ENCODE assay signal across 19 cellular contexts in the genomic region with DNA sequence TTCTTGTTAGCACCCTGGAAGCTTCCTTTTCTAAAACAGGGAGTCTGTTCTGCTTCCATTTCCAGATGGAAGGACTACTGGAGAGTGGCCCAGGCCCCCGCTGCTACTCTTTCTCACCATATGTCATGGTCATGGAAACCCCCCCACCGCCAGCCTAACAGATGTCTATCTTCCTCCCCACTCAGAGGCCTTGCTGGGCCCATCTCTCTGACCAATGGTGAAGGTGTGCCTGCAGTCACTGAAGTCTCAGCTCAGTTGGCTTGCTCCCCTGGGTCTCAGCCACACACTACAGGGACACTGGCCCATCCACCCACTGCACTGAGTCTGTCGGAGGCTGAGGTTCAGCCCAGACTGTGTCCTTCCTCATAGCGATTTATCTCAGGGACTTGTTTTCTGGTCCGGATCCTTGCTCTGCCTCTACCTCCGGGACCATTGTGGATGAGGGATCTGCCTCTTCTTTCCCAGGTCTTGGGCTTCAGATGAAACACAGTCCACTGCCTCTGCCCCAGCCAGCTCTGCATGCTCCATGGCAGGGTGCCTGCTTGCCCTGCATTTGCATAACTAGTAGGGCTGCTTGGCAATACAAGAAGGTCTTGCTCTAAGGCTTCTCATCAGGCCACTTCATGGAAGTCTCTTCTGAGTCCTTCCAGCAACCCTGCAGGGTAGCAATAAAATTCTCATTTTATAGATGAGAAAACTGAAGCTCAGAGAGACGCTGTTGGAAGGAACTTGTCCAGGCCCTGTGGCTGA. TPM values are rescaled to one million over a fixed set of nuclear protein-coding genes. Genes with fewer than 3 reads are reported as not detected.
DNase-seq lines count a peak whose midpoint lies in the region; ATAC-seq and TF ChIP-seq lines count a peak whose summit lies in the region.
"Had no signal": no experiment of that assay in that cellular context is flagged by ENCODE, and none has a peak within 500 bp of the region (broad histone marks: within the 10 kb centered on the region; RNA-seq: fewer than 3 reads in every experiment).

No MANE protein-coding gene starts in this region.

- TF ChIP-seq POLR2A in lower leg skin (IDR thresholded peaks at IDR 0.05): no peak

- H3K36me3 ChIP-seq in upper lobe of right lung: no peaks in the 10 kb centered on the region

- H3K4me1 Mint-ChIP-seq in stimulated activated naive CD8-positive, alpha-beta T cell treated with anti-CD3 and anti-CD28 coated beads, Interleukin-15, amount 100 ng/mL, for 72 hours: no peaks in the 10 kb centered on the region
- no peaks in the 10 kb centered on the region for H3K4me1 Mint-ChIP-seq in chondrocyte (ENCODE audit: low read depth)
- H3K4me1 Mint-ChIP-seq: CD4-positive, alpha-beta memory T cell had no signal

- TF ChIP-seq CTCF in chondrocyte (IDR thresholded peaks at IDR 0.05) (no peak), upper lobe of right lung (IDR thresholded peaks at IDR 0.05) (no peak), lower leg skin (IDR thresholded peaks at IDR 0.05) (no peak)

- H3K4me3 ChIP-seq in upper lobe of right lung (no peak overlapping the region), lower leg skin (ENCODE audit: low read depth, poor library complexity, severe bottlenecking) (no peak overlapping the region)
- H3K4me3 ChIP-seq: A549 had no signal

- no peaks in the 10 kb centered on the region for H3K4me1 ChIP-seq in upper lobe of right lung
- H3K4me1 ChIP-seq: A549 had no signal

- H3K27ac Mint-ChIP-seq in stimulated activated naive CD8-positive, alpha-beta T cell treated with anti-CD3 and anti-CD28 coated beads, Interleukin-15, amount 100 ng/mL, for 72 hours: peak overlapping the region; percentile 16 to 91
- no peak overlapping the region for H3K27ac Mint-ChIP-seq in chondrocyte (ENCODE audit: unreplicated experiment)

- H3K27ac ChIP-seq in upper lobe of right lung: no peak overlapping the region
- H3K27ac ChIP-seq: A549 had no signal

- intact Hi-C loops in upper lobe of right lung (cut with DNase I): no loop called here
- intact Hi-C loops in lower leg skin (cut with DNase I; ENCODE audit: low total_unique reads): no loop called here

- WGBS in lower leg skin, 2 donors: 91 to 96% methylated on average over 7 of the region's 7 CpGs

- H3K9me3 ChIP-seq in upper lobe of right lung: no peaks in the 10 kb centered on the region
- H3K9me3 ChIP-seq: A549 had no signal

- H3K9me3 Mint-ChIP-seq in stimulated activated naive CD8-positive, alpha-beta T cell treated with anti-CD3 and anti-CD28 coated beads, Interleukin-15, amount 100 ng/mL, for 72 hours: no peaks in the 10 kb centered on the region
- H3K9me3 Mint-ChIP-seq in chondrocyte (ENCODE audit: low read depth): no peaks in the 10 kb centered on the region
- H3K9me3 Mint-ChIP-seq: CD4-positive, alpha-beta memory T cell had no signal

- peaks cover 5% of the 10 kb centered on the region for H3K36me3 Mint-ChIP-seq in chondrocyte (ENCODE audit: low read depth)

- no peaks in the 10 kb centered on the region for H3K27me3 Mint-ChIP-seq in stimulated activated naive CD8-positive, alpha-beta T cell treated with anti-CD3 and anti-CD28 coated beads, Interleukin-15, amount 100 ng/mL, for 72 hours
- peaks cover 11% of the 10 kb centered on the region for H3K27me3 Mint-ChIP-seq in chondrocyte (ENCODE audit: low read depth)
- H3K27me3 Mint-ChIP-seq: CD4-positive, alpha-beta memory T cell had no signal

- H3K27me3 ChIP-seq in upper lobe of right lung: no peaks in the 10 kb centered on the region

- no peak overlapping the region for H3K4me3 Mint-ChIP-seq in stimulated activated naive CD8-positive, alpha-beta T cell treated with anti-CD3 and anti-CD28 coated beads, Interleukin-15, amount 100 ng/mL, for 72 hours
- no peak overlapping the region for H3K4me3 Mint-ChIP-seq in chondrocyte (ENCODE audit: unreplicated experiment)
- H3K4me3 Mint-ChIP-seq: CD4-positive, alpha-beta memory T cell had no signal

- no peak for DNase-seq in stimulated activated naive CD8-positive, alpha-beta T cell treated with anti-CD3 and anti-CD28 coated beads, Interleukin-15, amount 100 ng/mL, for 72 hours
- DNase-seq in stimulated activated naive CD8-positive, alpha-beta T cell treated with anti-CD3 and anti-CD28 coated beads, Interleukin-15, Interleukin-2, amounts not matched to agents 100 U/mL and 50 U/mL, for 24 hours: no peak
- peak; percentile 36 for DNase-seq in NCI-H69 (lab: John Stamatoyannopoulos, UW)
- DNase-seq in chondrocyte (ENCODE audit: low spot score): peak; percentile 65
- DNase-seq in upper lobe of right lung: no peak
- no peak for DNase-seq in NCI-H1048 (lab: John Stamatoyannopoulos, UW)
- DNase-seq in lower leg skin (ENCODE audit: low spot score in 2 of 2): no peak
- DNase-seq: CD4-positive, alpha-beta memory T cell; DMS53; EL; GOT3; KG1; MV-4-11; NCI-H1417 treated with DMSO at 0.1 percent for 48 hours; NCI-H187 treated with DMSO at 0.1 percent for 48 hours; NCI-H345 had no signal

- ATAC-seq in stimulated activated naive CD8-positive, alpha-beta T cell treated with anti-CD3 and anti-CD28 coated beads, Interleukin-15, amount 100 ng/mL, for 72 hours: no peak
- ATAC-seq in stimulated activated naive CD8-positive, alpha-beta T cell treated with anti-CD3 and anti-CD28 coated beads, Interleukin-15, Interleukin-2, amounts not matched to agents 100 U/mL and 50 U/mL, for 24 hours: no peak
- ATAC-seq in upper lobe of right lung (peak; percentile 11), HG03378 (IDR thresholded peaks at IDR 0.05; ENCODE audit: unreplicated experiment) (no peak)
- ATAC-seq: A549, HepG2 had no signal

RNA-seq across cellular contexts. Expression of a gene that starts 30.9 kb away (rescaled TPM):
- 0.34 to 0.55 TPM in 2 of 3 replicates, not detected in the other for total RNA-seq in chondrocyte
- 28.3 TPM for total RNA-seq in upper lobe of right lung
- 1 to 10 TPM; 4.9 to 8.5 (median 6.4) TPM for total RNA-seq in lower leg skin

RNA-seq across cellular contexts. Expression of a gene that starts 42.0 kb away (rescaled TPM):
- total RNA-seq in chondrocyte (13.4 to 17.2 TPM (median 17.1 TPM) in 3 replicates), upper lobe of right lung (26.7 TPM), lower leg skin (10 to 100 TPM; 11.3 to 28.0 (median 19.1) TPM)

Comparison
In these comparisons a context has a peak if more than half of its experiments do, and no peak if none do; other contexts are left out.
1. DNase-seq: peak in NCI-H69 (single experiment) and chondrocyte (single experiment); none in stimulated activated naive CD8-positive, alpha-beta T cell treated with anti-CD3 and anti-CD28 coated beads, Interleukin-15, amount 100 ng/mL, for 72 hours (0 of 2), stimulated activated naive CD8-positive, alpha-beta T cell treated with anti-CD3 and anti-CD28 coated beads, Interleukin-15, Interleukin-2, amounts not matched to agents 100 U/mL and 50 U/mL, for 24 hours (single experiment), upper lobe of right lung (single experiment), NCI-H1048 (single experiment) and lower leg skin (0 of 2).